Comparison of ENCODE assay signal across 12 cellular contexts in genomic region chr14:84036863-84037262, GRCh38.
DNase-seq lines count a peak whose midpoint lies in the region; ATAC-seq, FAIRE-seq and TF ChIP-seq lines count a peak whose summit lies in the region.
"Had no signal": no experiment of that assay in that cellular context is flagged by ENCODE, and none has a peak within 500 bp of the region (broad histone marks: within the 10 kb centered on the region; RNA-seq: fewer than 3 reads in every experiment).

No MANE protein-coding gene starts in this region.

- POLR2A ChIA-PET in HepG2 (lab: Yijun Ruan, JAX), result no interaction called here

- ATAC-seq in right lobe of liver, result peak in 3 of 4 donors; percentile 17 to 25 (median 23)
- ATAC-seq in HepG2, result no peak
- no peak for ATAC-seq in GM19324 (IDR thresholded peaks at IDR 0.05; ENCODE audit: low FRiP score, unreplicated experiment)

- no peak overlapping the region for H3K4me2 ChIP-seq in HepG2 (ENCODE audit: low read depth, low read length)

- H3K9me3 ChIP-seq in right lobe of liver (no peaks in the 10 kb centered on the region), HepG2 (ENCODE audit: low read length) (peaks cover 73% of the 10 kb centered on the region)
- H3K9me3 ChIP-seq: uterus had no signal

- no peak overlapping the region for H3K9ac ChIP-seq in HepG2 (ENCODE audit: insufficient read depth, low read depth, low read length)
- H3K9ac ChIP-seq: GM23248 had no signal

- H3K27ac ChIP-seq in right lobe of liver (no peak overlapping the region), HepG2 (ENCODE audit: extremely low read length, insufficient read depth, low read length) (no peak overlapping the region)
- H3K27ac ChIP-seq: GM23248, uterus had no signal

- no peak overlapping the region for H3K4me3 ChIP-seq in right lobe of liver
- no peak overlapping the region for H3K4me3 ChIP-seq in HepG2 (replicated peaks in 1 of 3; ENCODE audit: insufficient read depth in 1 of 3, low read depth in 2 of 3, low read length in 3 of 3)
- no peak overlapping the region for H3K4me3 ChIP-seq in fibroblast of pulmonary artery (replicated peaks; ENCODE audit: low read depth, low read length)
- H3K4me3 ChIP-seq: GM23248, uterus had no signal

- intact Hi-C loops in right lobe of liver (cut with DNase I), result no loop called here
- intact Hi-C loops in HepG2 (cut with micrococcal nuclease; ENCODE audit: unreplicated experiment), result no loop called here

- H2AFZ ChIP-seq in HepG2 (ENCODE audit: low read length), result no peak overlapping the region
- H2AFZ ChIP-seq: GM23248 had no signal

- no peak for TF ChIP-seq EP300 in HepG2 (IDR thresholded peaks at IDR 0.05; ENCODE audit: low read depth in 2 of 2, low read length in 2 of 2)
- no peak for TF ChIP-seq EP300 in HepG2 (CRISPR knock-in tag; IDR thresholded peaks at IDR 0.05; ENCODE audit: borderline replicate concordance)

- CTCF ChIA-PET in HepG2 (lab: Yijun Ruan, JAX; ENCODE audit: low intra/inter-chr PET ratio, low total read pairs), result no interaction called here

- in situ Hi-C loops in HepG2 (cut with HindIII; ENCODE audit: extremely low pct_ligation_motif_present, low pct_unique_long_range_greater_than_20kb), result no loop called here

- H3K4me1 ChIP-seq in right lobe of liver (no peaks in the 10 kb centered on the region), HepG2 (ENCODE audit: insufficient read depth, low read length) (no peaks in the 10 kb centered on the region)
- H3K4me1 ChIP-seq: uterus had no signal

- TF ChIP-seq RAD21 in HepG2 (CRISPR knock-in tag; IDR thresholded peaks at IDR 0.05), result no peak

- no peak for TF ChIP-seq POLR2A in right lobe of liver (IDR thresholded peaks at IDR 0.05)
- no peak for TF ChIP-seq POLR2A in HepG2 (IDR thresholded peaks at IDR 0.05; ENCODE audit: insufficient read depth in 1 of 2, low read depth in 2 of 2, low read length in 2 of 2)

- TF ChIP-seq CTCF in right lobe of liver (IDR thresholded peaks at IDR 0.05), result no peak
- no peak for TF ChIP-seq CTCF in HepG2 (CRISPR knock-in tag; IDR thresholded peaks at IDR 0.05)
- no peak for TF ChIP-seq CTCF in fibroblast of pulmonary artery (IDR thresholded peaks at IDR 0.05; ENCODE audit: low read length, missing control alignments)

- H4K20me1 ChIP-seq in HepG2 (ENCODE audit: insufficient read depth, low read length), result no peaks in the 10 kb centered on the region

- no TSS peak for BruUV-seq in HepG2 (replicated peaks; lab: Mats Ljungman, UMichigan)

- DNase-seq in right lobe of liver (no peak), HepG2 (ENCODE audit: low spot score) (no peak), RPMI7951 (ENCODE audit: low read depth) (peak; percentile 79), fibroblast of pulmonary artery (ENCODE audit: low read depth) (peak; percentile 67), hepatic stellate cell (ENCODE audit: low spot score) (no peak)
- no peak for DNase-seq in activated CD8-positive, alpha-beta memory T cell treated with anti-CD3 and anti-CD28 coated beads, Interleukin-2, amount 50 U/mL, for 4 hours
- DNase-seq in stimulated activated naive CD4-positive, alpha-beta T cell treated with Interleukin-2 at 50 U/mL for 16 hours (lab: John Stamatoyannopoulos, UW), result no peak
- DNase-seq: GM23248, NCI-H524, uterus had no signal

- H3K27me3 ChIP-seq in right lobe of liver, result no peaks in the 10 kb centered on the region
- H3K27me3 ChIP-seq in HepG2 (ENCODE audit: control insufficient read depth in 1 of 2, insufficient read depth in 2 of 2, low read length in 2 of 2), result no peaks in the 10 kb centered on the region
- H3K27me3 ChIP-seq: uterus had no signal

- H3K36me3 ChIP-seq in right lobe of liver (no peaks in the 10 kb centered on the region), HepG2 (replicated peaks in 1 of 2; ENCODE audit: control insufficient read depth in 1 of 2, insufficient read depth in 2 of 2, low read length in 2 of 2) (no peaks in the 10 kb centered on the region)
- H3K36me3 ChIP-seq: uterus had no signal

- H3K79me2 ChIP-seq in HepG2 (ENCODE audit: insufficient read depth, low read length), result no peaks in the 10 kb centered on the region

- no peak for FAIRE-seq in HepG2 (lab: Jason Lieb, UNC)
- FAIRE-seq: TTC549 had no signal

- WGBS in right lobe of liver (ENCODE audit: insufficient coverage, low coverage, low lambda C conversion rate, missing lambda C conversion rate), result 19% methylated on average over 1 of the region's 1 CpG
- 0% methylated on average over 1 of the region's 1 CpG for WGBS in HepG2 (ENCODE audit: low lambda C conversion rate)

TF ChIP-seq in HepG2, 621 proteins besides CTCF, POLR2A, EP300 and RAD21:
- no peak for TF ChIP-seq ZFAT (CRISPR knock-in tag; conservative IDR thresholded peaks at IDR 0.05)
- TF ChIP-seq ZNF143 (CRISPR knock-in tag; IDR thresholded peaks at IDR 0.05), result no peak
- TF ChIP-seq, protein P1, sequence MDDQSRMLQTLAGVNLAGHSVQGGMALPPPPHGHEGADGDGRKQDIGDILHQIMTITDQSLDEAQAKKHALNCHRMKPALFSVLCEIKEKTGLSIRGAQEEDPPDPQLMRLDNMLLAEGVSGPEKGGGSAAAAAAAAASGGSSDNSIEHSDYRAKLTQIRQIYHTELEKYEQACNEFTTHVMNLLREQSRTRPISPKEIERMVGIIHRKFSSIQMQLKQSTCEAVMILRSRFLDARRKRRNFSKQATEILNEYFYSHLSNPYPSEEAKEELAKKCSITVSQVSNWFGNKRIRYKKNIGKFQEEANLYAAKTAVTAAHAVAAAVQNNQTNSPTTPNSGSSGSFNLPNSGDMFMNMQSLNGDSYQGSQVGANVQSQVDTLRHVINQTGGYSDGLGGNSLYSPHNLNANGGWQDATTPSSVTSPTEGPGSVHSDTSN (CRISPR knock-in tag; IDR thresholded peaks at IDR 0.05; ENCODE audit: borderline replicate concordance), result no peak

Comparison
In these comparisons a context has a peak if more than half of its experiments do, and no peak if none do; other contexts are left out.
1. ATAC-seq: peak in right lobe of liver (3 of 4); none in HepG2 (single experiment) and GM19324 (single experiment).
2. DNase-seq: peak in RPMI7951 (single experiment) and fibroblast of pulmonary artery (single experiment); none in right lobe of liver (0 of 3), HepG2 (single experiment), hepatic stellate cell (single experiment), activated CD8-positive, alpha-beta memory T cell treated with anti-CD3 and anti-CD28 coated beads, Interleukin-2, amount 50 U/mL, for 4 hours (single experiment) and stimulated activated naive CD4-positive, alpha-beta T cell treated with Interleukin-2 at 50 U/mL for 16 hours (single experiment).